Comparison of ENCODE assay signal across 23 cellular contexts in the genomic region with DNA sequence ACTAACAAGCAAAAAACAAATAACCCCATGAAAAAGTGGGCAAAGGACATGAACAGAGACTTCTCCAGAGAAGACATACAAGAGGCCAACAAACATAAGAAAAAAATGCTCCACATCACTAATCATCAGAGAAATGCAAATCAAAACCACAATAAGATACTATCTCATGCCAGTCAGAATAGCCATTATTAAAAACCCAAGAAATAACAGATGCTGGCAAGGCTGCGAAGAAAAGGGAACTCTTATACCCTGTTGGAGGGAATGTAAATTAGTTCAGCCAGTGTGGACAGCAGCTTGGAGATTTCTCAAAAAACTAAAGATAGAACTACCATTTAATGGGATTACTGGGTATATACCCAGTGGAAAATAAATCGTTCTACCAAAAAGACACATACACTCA.
DNase-seq lines count a peak whose midpoint lies in the region; ATAC-seq, FAIRE-seq and TF ChIP-seq lines count a peak whose summit lies in the region.
"Had no signal": no experiment of that assay in that cellular context is flagged by ENCODE, and none has a peak within 500 bp of the region (broad histone marks: within the 10 kb centered on the region; RNA-seq: fewer than 3 reads in every experiment).

No MANE protein-coding gene starts in this region.

- DNase-seq in NAMALWA (ENCODE audit: low spot score) (peak; percentile 70), SK-N-SH (no peak), GM12878 (ENCODE audit: low read depth, low spot score) (no peak), mammary epithelial cell (no peak), NCI-H2107 (lab: John Stamatoyannopoulos, UW) (no peak), hepatic stellate cell (ENCODE audit: low spot score) (no peak)
- no peak for DNase-seq in activated T-cell treated with anti-CD3 and anti-CD28 coated beads, Interleukin-2, amount 50 U/mL, for 72 hours
- DNase-seq: CD8-positive, alpha-beta T cell; DMS 273 treated with DMSO at 0.1 percent for 48 hours; DMS79; GF-D8; GM23248; H7; NCI-H1105 treated with DMSO at 0.1 percent for 48 hours; NCI-H146; NCI-H1930; NCI-H446; NCI-H524 treated with DMSO at 0.1 percent for 48 hours had no signal

- SMC1A ChIA-PET in GM12878 (lab: Charles Lee; ENCODE audit: uncharacterized antibody, unreplicated experiment) = no interaction called here

- no peaks in the 10 kb centered on the region for H4K20me1 ChIP-seq in SK-N-SH (ENCODE audit: insufficient read depth)
- H4K20me1 ChIP-seq in GM12878 (ENCODE audit: control insufficient read depth, insufficient read depth) = no peaks in the 10 kb centered on the region
- H4K20me1 ChIP-seq in mammary epithelial cell (ENCODE audit: insufficient read depth, low read length) = no peaks in the 10 kb centered on the region

- peak; percentile 54 for ATAC-seq in GM12878
- ATAC-seq in activated T-cell treated with anti-CD3 and anti-CD28 coated beads, Interleukin-2, amount 50 U/mL, for 72 hours (replicated peaks in 1 of 2) = no peak
- ATAC-seq: A549; CD8-positive, alpha-beta T cell; Panc1 had no signal

- no peaks in the 10 kb centered on the region for H3K36me3 Mint-ChIP-seq in activated T-cell treated with anti-CD3 and anti-CD28 coated beads, Interleukin-2, amount 50 U/mL, for 72 hours (ENCODE audit: insufficient read depth in 2 of 2)
- H3K36me3 Mint-ChIP-seq: CD8-positive, alpha-beta T cell had no signal

- H3K4me3 ChIP-seq in SK-N-SH (ENCODE audit: low read depth in 2 of 2, low read length in 1 of 2) (no peak overlapping the region), GM12878 (no peak overlapping the region), mammary epithelial cell (replicated peaks in 1 of 3; ENCODE audit: insufficient read depth in 1 of 3, low read depth in 2 of 3, low read length in 3 of 3) (no peak overlapping the region)
- H3K4me3 ChIP-seq: A549, GM23248 had no signal

- intact Hi-C loops in GM12878 (cut with micrococcal nuclease; ENCODE audit: unreplicated experiment) (no loop called here), mammary epithelial cell (cut with micrococcal nuclease) (no loop called here)

- H3K4me2 ChIP-seq in SK-N-SH = no peak overlapping the region
- no peak overlapping the region for H3K4me2 ChIP-seq in GM12878 (ENCODE audit: control insufficient read depth, insufficient read depth)
- no peak overlapping the region for H3K4me2 ChIP-seq in mammary epithelial cell (ENCODE audit: insufficient read depth, low read depth, low read length)
- H3K4me2 ChIP-seq: A549 had no signal

- no peak for TF ChIP-seq CTCF in SK-N-SH (IDR thresholded peaks at IDR 0.05)
- TF ChIP-seq CTCF in GM12878 (IDR thresholded peaks at IDR 0.05 in 2 of 3, conservative IDR thresholded peaks at IDR 0.05 in 1 of 3; ENCODE audit: control insufficient read depth in 2 of 3, extremely low read depth in 1 of 3, insufficient read depth in 1 of 3, low read depth in 3 of 3, low read length in 3 of 3) = no peak
- no peak for TF ChIP-seq CTCF in mammary epithelial cell (conservative IDR thresholded peaks at IDR 0.05 in 1 of 2, IDR thresholded peaks at IDR 0.05 in 1 of 2; ENCODE audit: extremely low read depth in 1 of 2, insufficient read depth in 1 of 2, low read depth in 1 of 2, low read length in 2 of 2)

- H3K36me3 ChIP-seq in SK-N-SH (replicated peaks in 1 of 2; ENCODE audit: control insufficient read depth in 1 of 2, insufficient read depth in 2 of 2, low read length in 1 of 2) (no peaks in the 10 kb centered on the region), GM12878 (ENCODE audit: control insufficient read depth in 2 of 2, insufficient read depth in 2 of 2, low read length in 1 of 2) (no peaks in the 10 kb centered on the region), mammary epithelial cell (ENCODE audit: insufficient read depth, low read length) (no peaks in the 10 kb centered on the region)

- BruUV-seq in GM12878 (replicated peaks; lab: Mats Ljungman, UMichigan) (no TSS peak), mammary epithelial cell (replicated peaks; lab: Mats Ljungman, UMichigan) (no TSS peak)

- no peaks in the 10 kb centered on the region for H3K4me1 Mint-ChIP-seq in activated T-cell treated with anti-CD3 and anti-CD28 coated beads, Interleukin-2, amount 50 U/mL, for 72 hours (ENCODE audit: low read depth)

- TF ChIP-seq RAD21 in SK-N-SH (IDR thresholded peaks at IDR 0.05; ENCODE audit: low read length) (no peak), GM12878 (IDR thresholded peaks at IDR 0.05; ENCODE audit: insufficient read depth, low read depth, low read length) (no peak)

- H3K9ac ChIP-seq in SK-N-SH = no peak overlapping the region
- no peak overlapping the region for H3K9ac ChIP-seq in GM12878 (ENCODE audit: control insufficient read depth, insufficient read depth, low read length)
- H3K9ac ChIP-seq in mammary epithelial cell (ENCODE audit: insufficient read depth, low read length) = no peak overlapping the region
- H3K9ac ChIP-seq: GM23248 had no signal

- H3K9me3 Mint-ChIP-seq in activated T-cell treated with anti-CD3 and anti-CD28 coated beads, Interleukin-2, amount 50 U/mL, for 72 hours = no peaks in the 10 kb centered on the region
- H3K9me3 Mint-ChIP-seq: CD8-positive, alpha-beta T cell had no signal

- TF ChIP-seq POLR2A in GM12878 (IDR thresholded peaks at IDR 0.05; ENCODE audit: low read depth, low read length) = no peak

- in situ Hi-C loops in GM12878 (cut with MboI) = no loop called here
- in situ Hi-C loops in mammary epithelial cell (cut with MboI; ENCODE audit: low sequenced_read_pairs in 2 of 2) = no loop called here

- CTCF ChIA-PET in SK-N-SH (lab: Yijun Ruan, JAX) (interaction anchor here (1.2 kb wide), 1 partner anchor 216 kb away, joined by 3 read pairs; no protein-coding TSS in a partner anchor), GM12878 (lab: Yijun Ruan, JAX) (no interaction called here), mammary epithelial cell (lab: Charles Lee; ENCODE audit: low non-redundant PET) (no interaction called here)

- TF ChIP-seq EP300 in SK-N-SH (IDR thresholded peaks at IDR 0.05; ENCODE audit: borderline replicate concordance in 1 of 2, low read depth in 1 of 2, low read length in 1 of 2) = peak in 1 of 2 experiments; percentile 40; a peak in 1 of 4 replicates
- TF ChIP-seq EP300 in GM12878 (IDR thresholded peaks at IDR 0.05; ENCODE audit: borderline replicate concordance in 1 of 2, control insufficient read depth in 1 of 2, low read depth in 2 of 2, low read length in 2 of 2) = no peak

- H3F3A ChIP-seq in SK-N-SH (replicated peaks; ENCODE audit: insufficient read depth) = no peaks in the 10 kb centered on the region

- H3K27me3 ChIP-seq in SK-N-SH (ENCODE audit: insufficient read depth) = no peaks in the 10 kb centered on the region
- H3K27me3 ChIP-seq in GM12878 (replicated peaks in 1 of 2; ENCODE audit: control insufficient read depth in 2 of 2, insufficient read depth in 2 of 2, low read length in 1 of 2) = no peaks in the 10 kb centered on the region
- no peaks in the 10 kb centered on the region for H3K27me3 ChIP-seq in mammary epithelial cell (ENCODE audit: insufficient read depth, low read length)

- no peaks in the 10 kb centered on the region for H3K9me2 ChIP-seq in SK-N-SH

- no peak overlapping the region for H3K27ac Mint-ChIP-seq in activated T-cell treated with anti-CD3 and anti-CD28 coated beads, Interleukin-2, amount 50 U/mL, for 72 hours
- H3K27ac Mint-ChIP-seq: CD8-positive, alpha-beta T cell had no signal

- no peaks in the 10 kb centered on the region for H3K9me3 ChIP-seq in SK-N-SH
- no peaks in the 10 kb centered on the region for H3K9me3 ChIP-seq in GM12878 (replicated peaks; ENCODE audit: control insufficient read depth, insufficient read depth, low read length)
- H3K9me3 ChIP-seq in mammary epithelial cell (replicated peaks; ENCODE audit: insufficient read depth, low read length) = no peaks in the 10 kb centered on the region
- H3K9me3 ChIP-seq: A549 had no signal

- no peak for FAIRE-seq in GM12878 (lab: Jason Lieb, UNC)
- FAIRE-seq: A549, GM12892, GM19239 had no signal

- RAD21 ChIA-PET in GM12878 (lab: Charles Lee; ENCODE audit: unreplicated experiment) = no interaction called here

- dilution Hi-C loops in mammary epithelial cell (cut with HindIII; ENCODE audit: low sequenced_read_pairs) = no loop called here

- no peak overlapping the region for H3K4me3 Mint-ChIP-seq in activated T-cell treated with anti-CD3 and anti-CD28 coated beads, Interleukin-2, amount 50 U/mL, for 72 hours
- H3K4me3 Mint-ChIP-seq: CD8-positive, alpha-beta T cell had no signal

- 51% methylated on average over 2 of the region's 2 CpGs for WGBS in SK-N-SH (ENCODE audit: low lambda C conversion rate)
- 0% methylated on average over 2 of the region's 2 CpGs for WGBS in GM12878 (ENCODE audit: insufficient coverage, insufficient replicate concordance, low lambda C conversion rate, missing lambda C conversion rate)
- WGBS in mammary epithelial cell (ENCODE audit: low coverage, missing lambda C conversion rate) = 50% methylated on average over 2 of the region's 2 CpGs

- H3K27ac ChIP-seq in SK-N-SH (ENCODE audit: low read depth in 2 of 2, low read length in 1 of 2) (no peak overlapping the region), GM12878 (ENCODE audit: control insufficient read depth, insufficient read depth) (no peak overlapping the region), mammary epithelial cell (ENCODE audit: insufficient read depth, low read depth, low read length) (no peak overlapping the region)
- H3K27ac ChIP-seq: A549, C4-2B, GM23248 had no signal

- H3K4me1 ChIP-seq in SK-N-SH (ENCODE audit: control insufficient read depth in 1 of 2, insufficient read depth in 2 of 2, low read depth in 1 of 2, low read length in 1 of 2) = peaks cover 0 to 6% of the 10 kb centered on the region in 2 experiments; a peak in 2 of 4 replicates
- H3K4me1 ChIP-seq in GM12878 (ENCODE audit: control insufficient read depth, insufficient read depth, low read length) = no peaks in the 10 kb centered on the region
- no peaks in the 10 kb centered on the region for H3K4me1 ChIP-seq in mammary epithelial cell (ENCODE audit: insufficient read depth, low read length)
- H3K4me1 ChIP-seq: A549 had no signal

- peaks cover 12% of the 10 kb centered on the region for H3K27me3 Mint-ChIP-seq in activated T-cell treated with anti-CD3 and anti-CD28 coated beads, Interleukin-2, amount 50 U/mL, for 72 hours (ENCODE audit: low read depth)

- H3K79me2 ChIP-seq in SK-N-SH (ENCODE audit: insufficient read depth) (no peaks in the 10 kb centered on the region), GM12878 (ENCODE audit: control insufficient read depth, insufficient read depth, low read length) (no peaks in the 10 kb centered on the region), mammary epithelial cell (ENCODE audit: insufficient read depth, low read length) (no peaks in the 10 kb centered on the region)

- no peak overlapping the region for H2AFZ ChIP-seq in SK-N-SH (ENCODE audit: low read depth)
- no peak overlapping the region for H2AFZ ChIP-seq in GM12878 (ENCODE audit: control insufficient read depth, low read depth, low read length)
- H2AFZ ChIP-seq in mammary epithelial cell (ENCODE audit: low read depth, low read length) = no peak overlapping the region
- H2AFZ ChIP-seq: GM23248 had no signal

- POLR2A ChIA-PET in SK-N-SH (lab: Yijun Ruan, JAX) = no interaction called here
- POLR2A ChIA-PET in GM12878 (lab: Charles Lee) = no interaction called here

TF ChIP-seq in GM12878, 131 proteins besides CTCF, POLR2A, EP300 and RAD21 (continues in another document):
- TF ChIP-seq SMAD1 (IDR thresholded peaks at IDR 0.05; ENCODE audit: low read depth, partially characterized antibody) (no peak), TARDBP (IDR thresholded peaks at IDR 0.05; ENCODE audit: borderline replicate concordance) (no peak)
